In genomic region chr13:110397445-110397844, GRCh38 we compare ENCODE assay signal across 11 cellular contexts.
A peak's percentile ranks its signal among the peaks of the same experiment; 100 is the strongest.
DNase-seq lines count a peak whose midpoint lies in the region; ATAC-seq and TF ChIP-seq lines count a peak whose summit lies in the region.
"Had no signal": no experiment of that assay in that cellular context is flagged by ENCODE, and none has a peak within 500 bp of the region (broad histone marks: within the 10 kb centered on the region; RNA-seq: fewer than 3 reads in every experiment).

No MANE protein-coding gene starts in this region.

- DNase-seq in M059J (ENCODE audit: low read depth) (peak; percentile 54), endothelial cell (ENCODE audit: low spot score) (no peak), mesothelial cell of epicardium (ENCODE audit: low spot score in 2 of 2, unreplicated experiment in 2 of 2) (no peak), NCI-H510A treated with DMSO at 0.1 percent for 48 hours (lab: John Stamatoyannopoulos, UW) (no peak)
- DNase-seq in stimulated activated naive CD8-positive, alpha-beta T cell treated with anti-CD3 and anti-CD28 coated beads, Interleukin-15, amount 100 ng/mL, for 72 hours, result no peak
- no peak for DNase-seq in activated CD4-positive, alpha-beta T cell treated with anti-CD3 and anti-CD28 coated beads, Interleukin-2, amount 10 ng/mL, durations not matched to agents 24 days and 14 days
- DNase-seq: activated CD4-positive, alpha-beta T cell treated with anti-CD3 and anti-CD28 coated beads for 4 hours; mesendoderm had no signal

- H3K9me3 Mint-ChIP-seq in endothelial cell (ENCODE audit: unreplicated experiment) (no peaks in the 10 kb centered on the region), mesothelial cell of epicardium (no peaks in the 10 kb centered on the region)
- no peaks in the 10 kb centered on the region for H3K9me3 Mint-ChIP-seq in stimulated activated naive CD8-positive, alpha-beta T cell treated with anti-CD3 and anti-CD28 coated beads, Interleukin-15, amount 100 ng/mL, for 72 hours
- no peaks in the 10 kb centered on the region for H3K9me3 Mint-ChIP-seq in activated CD4-positive, alpha-beta T cell treated with anti-CD3 and anti-CD28 coated beads, Interleukin-2, amount 10 ng/mL, durations not matched to agents 24 days and 14 days
- H3K9me3 Mint-ChIP-seq: central memory CD8-positive, alpha-beta T cell had no signal

- intact Hi-C loops in activated CD4-positive, alpha-beta T cell treated with anti-CD3 and anti-CD28 coated beads, Interleukin-2, amount 10 ng/mL, durations not matched to agents 24 days and 14 days (cut with micrococcal nuclease), result no loop called here

- ATAC-seq in stimulated activated naive CD8-positive, alpha-beta T cell treated with anti-CD3 and anti-CD28 coated beads, Interleukin-15, amount 100 ng/mL, for 72 hours, result no peak
- ATAC-seq in GM19397 (IDR thresholded peaks at IDR 0.05; ENCODE audit: unreplicated experiment), result no peak

- no peak overlapping the region for H3K4me3 Mint-ChIP-seq in endothelial cell (ENCODE audit: unreplicated experiment)
- no peak overlapping the region for H3K4me3 Mint-ChIP-seq in mesothelial cell of epicardium
- H3K4me3 Mint-ChIP-seq in stimulated activated naive CD8-positive, alpha-beta T cell treated with anti-CD3 and anti-CD28 coated beads, Interleukin-15, amount 100 ng/mL, for 72 hours, result no peak overlapping the region
- H3K4me3 Mint-ChIP-seq in activated CD4-positive, alpha-beta T cell treated with anti-CD3 and anti-CD28 coated beads, Interleukin-2, amount 10 ng/mL, durations not matched to agents 24 days and 14 days, result no peak overlapping the region
- H3K4me3 Mint-ChIP-seq: central memory CD8-positive, alpha-beta T cell had no signal

- peak overlapping the region; percentile 1 for H3K27ac Mint-ChIP-seq in endothelial cell (ENCODE audit: unreplicated experiment)
- H3K27ac Mint-ChIP-seq in mesothelial cell of epicardium, result peak overlapping the region; percentile 66
- H3K27ac Mint-ChIP-seq in stimulated activated naive CD8-positive, alpha-beta T cell treated with anti-CD3 and anti-CD28 coated beads, Interleukin-15, amount 100 ng/mL, for 72 hours, result no peak overlapping the region
- H3K27ac Mint-ChIP-seq in activated CD4-positive, alpha-beta T cell treated with anti-CD3 and anti-CD28 coated beads, Interleukin-2, amount 10 ng/mL, durations not matched to agents 24 days and 14 days, result no peak overlapping the region

- H3K27ac ChIP-seq in temporal lobe (ENCODE audit: low read depth, low read length), result peak overlapping the region; percentile 82

- H3K27me3 Mint-ChIP-seq in endothelial cell (ENCODE audit: unreplicated experiment) (peaks cover 17% of the 10 kb centered on the region), mesothelial cell of epicardium (ENCODE audit: low read depth) (no peaks in the 10 kb centered on the region)
- H3K27me3 Mint-ChIP-seq in stimulated activated naive CD8-positive, alpha-beta T cell treated with anti-CD3 and anti-CD28 coated beads, Interleukin-15, amount 100 ng/mL, for 72 hours, result peaks cover 88% of the 10 kb centered on the region
- peaks cover 61% of the 10 kb centered on the region for H3K27me3 Mint-ChIP-seq in activated CD4-positive, alpha-beta T cell treated with anti-CD3 and anti-CD28 coated beads, Interleukin-2, amount 10 ng/mL, durations not matched to agents 24 days and 14 days

- H3K36me3 Mint-ChIP-seq in endothelial cell (ENCODE audit: low read depth, unreplicated experiment) (peaks cover 37% of the 10 kb centered on the region), mesothelial cell of epicardium (peaks cover 8% of the 10 kb centered on the region)
- no peaks in the 10 kb centered on the region for H3K36me3 Mint-ChIP-seq in activated CD4-positive, alpha-beta T cell treated with anti-CD3 and anti-CD28 coated beads, Interleukin-2, amount 10 ng/mL, durations not matched to agents 24 days and 14 days (ENCODE audit: low read depth)

- H3K4me1 Mint-ChIP-seq in endothelial cell (ENCODE audit: unreplicated experiment) (peaks cover 72% of the 10 kb centered on the region), mesothelial cell of epicardium (peaks cover 49% of the 10 kb centered on the region)
- H3K4me1 Mint-ChIP-seq in stimulated activated naive CD8-positive, alpha-beta T cell treated with anti-CD3 and anti-CD28 coated beads, Interleukin-15, amount 100 ng/mL, for 72 hours, result no peaks in the 10 kb centered on the region
- no peaks in the 10 kb centered on the region for H3K4me1 Mint-ChIP-seq in activated CD4-positive, alpha-beta T cell treated with anti-CD3 and anti-CD28 coated beads, Interleukin-2, amount 10 ng/mL, durations not matched to agents 24 days and 14 days
- H3K4me1 Mint-ChIP-seq: central memory CD8-positive, alpha-beta T cell had no signal

- no peak for TF ChIP-seq CTCF in endothelial cell (IDR thresholded peaks at IDR 0.05; ENCODE audit: unreplicated experiment)
- TF ChIP-seq CTCF in mesothelial cell of epicardium (IDR thresholded peaks at IDR 0.05; ENCODE audit: unreplicated experiment), result no peak

Comparison
In these comparisons a context has a peak if more than half of its experiments do, and no peak if none do; other contexts are left out.
1. H3K27ac Mint-ChIP-seq: peak in endothelial cell (single experiment) and mesothelial cell of epicardium (single experiment); none in stimulated activated naive CD8-positive, alpha-beta T cell treated with anti-CD3 and anti-CD28 coated beads, Interleukin-15, amount 100 ng/mL, for 72 hours (0 of 2) and activated CD4-positive, alpha-beta T cell treated with anti-CD3 and anti-CD28 coated beads, Interleukin-2, amount 10 ng/mL, durations not matched to agents 24 days and 14 days (single experiment).